19 cellular contexts compared by ENCODE assay signal in the genomic region with DNA sequence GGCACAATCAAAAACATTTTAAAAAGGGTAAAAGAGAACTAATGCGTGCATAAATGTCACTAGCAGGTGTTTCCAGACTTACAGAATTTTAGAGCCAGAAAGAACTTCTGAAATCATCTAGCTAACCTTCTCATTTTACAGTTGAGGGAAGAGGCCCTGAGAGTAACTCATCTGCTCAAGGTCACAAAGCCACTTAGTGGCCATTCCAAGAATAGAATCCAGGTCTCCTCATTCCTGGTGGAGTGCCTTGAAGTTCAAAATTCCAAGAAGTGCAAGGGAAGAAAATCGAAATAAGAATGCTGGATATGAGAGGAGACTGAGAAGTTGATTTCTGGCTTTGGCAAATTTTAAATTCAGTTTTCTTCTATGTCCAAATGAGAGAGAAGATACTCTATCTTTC. TPM values are rescaled to one million over a fixed set of nuclear protein-coding genes. Genes with fewer than 3 reads are reported as not detected.
A peak's percentile ranks its signal among the peaks of the same experiment; 100 is the strongest.
DNase-seq lines count a peak whose midpoint lies in the region; ATAC-seq and TF ChIP-seq lines count a peak whose summit lies in the region.
"Had no signal": no experiment of that assay in that cellular context is flagged by ENCODE, and none has a peak within 500 bp of the region (broad histone marks: within the 10 kb centered on the region; RNA-seq: fewer than 3 reads in every experiment).

No MANE protein-coding gene starts in this region.

- no peaks in the 10 kb centered on the region for H3K4me1 Mint-ChIP-seq in CD8-positive, alpha-beta T cell (ENCODE audit: low read depth)
- H3K4me1 Mint-ChIP-seq: central memory CD8-positive, alpha-beta T cell; naive thymus-derived CD8-positive, alpha-beta T cell had no signal

- H3K9me3 ChIP-seq in esophagus squamous epithelium, result no peaks in the 10 kb centered on the region
- H3K9me3 ChIP-seq in gastrocnemius medialis, result no peaks in the 10 kb centered on the region
- H3K9me3 ChIP-seq in CD8-positive, alpha-beta T cell (ENCODE audit: low read length), result no peaks in the 10 kb centered on the region

- no peaks in the 10 kb centered on the region for H3K36me3 Mint-ChIP-seq in CD8-positive, alpha-beta T cell
- H3K36me3 Mint-ChIP-seq: naive thymus-derived CD8-positive, alpha-beta T cell; T-cell; WTC11 had no signal

- H3K4me3 ChIP-seq in esophagus squamous epithelium (no peak overlapping the region), gastrocnemius medialis (peak overlapping the region in 1 of 4 donors; percentile 2)
- no peak overlapping the region for H3K4me3 ChIP-seq in CD8-positive, alpha-beta T cell (ENCODE audit: low read depth, low read length)

- CTCF ChIA-PET in CD8-positive, alpha-beta T cell (lab: Charles Lee), result interaction anchor here (1.3 to 5.5 kb wide), 2 partner anchors 76 to 78 kb away, joined by 3 to 44 read pairs; no protein-coding TSS in a partner anchor

- H3K4me1 ChIP-seq in esophagus squamous epithelium (peaks cover 0 to 24% (median 0%) of the 10 kb centered on the region in 3 donors), gastrocnemius medialis (peaks cover 36 to 53% of the 10 kb centered on the region in 2 donors)
- H3K4me1 ChIP-seq in CD8-positive, alpha-beta T cell (ENCODE audit: insufficient read depth, low read length), result no peaks in the 10 kb centered on the region

- DNase-seq in ELR (ENCODE audit: low read depth), result peak; percentile 31
- peak; percentile 33 for DNase-seq in M059J (ENCODE audit: low read depth)
- no peak for DNase-seq in esophagus squamous epithelium (lab: John Stamatoyannopoulos, UW)
- DNase-seq in gastrocnemius medialis, result peak in 1 of 2 donors; percentile 22
- no peak for DNase-seq in NAMALWA (ENCODE audit: low spot score)
- no peak for DNase-seq in CD8-positive, alpha-beta T cell
- no peak for DNase-seq in pons (ENCODE audit: low spot score)
- DNase-seq: activated CD8-positive, alpha-beta memory T cell treated with anti-CD3 and anti-CD28 coated beads for 24 hours; activated naive CD8-positive, alpha-beta T cell treated with anti-CD3 and anti-CD28 coated beads, Interleukin-2, amount 50 U/mL, for 24 hours; naive thymus-derived CD8-positive, alpha-beta T cell; NCI-H1092; NCI-H2107; NCI-H774; RPMI8226; T-cell had no signal

- H3K27ac ChIP-seq in esophagus squamous epithelium (peak overlapping the region in 3 of 4 donors; percentile 51 to 74 (median 54)), gastrocnemius medialis (peak overlapping the region; percentile 73 to 94 (median 90))
- no peak overlapping the region for H3K27ac ChIP-seq in CD8-positive, alpha-beta T cell (ENCODE audit: low read depth, low read length)

- H3K36me3 ChIP-seq in esophagus squamous epithelium, result no peaks in the 10 kb centered on the region
- H3K36me3 ChIP-seq in gastrocnemius medialis, result no peaks in the 10 kb centered on the region
- no peaks in the 10 kb centered on the region for H3K36me3 ChIP-seq in CD8-positive, alpha-beta T cell (ENCODE audit: insufficient read depth, low read length)

- TF ChIP-seq CTCF in esophagus squamous epithelium (IDR thresholded peaks at IDR 0.05) (peak in 1 of 6 experiments; percentile 9), gastrocnemius medialis (IDR thresholded peaks at IDR 0.05 in 4 of 5, conservative IDR thresholded peaks at IDR 0.05 in 1 of 5) (peak in 3 of 5 experiments; percentile 21 to 44 (median 30))
- no peak for TF ChIP-seq CTCF in CD8-positive, alpha-beta T cell (IDR thresholded peaks at IDR 0.05)

- no peak for TF ChIP-seq POLR2A in esophagus squamous epithelium (IDR thresholded peaks at IDR 0.05)
- TF ChIP-seq POLR2A in gastrocnemius medialis (IDR thresholded peaks at IDR 0.05), result no peak

- H3K4me3 Mint-ChIP-seq in CD8-positive, alpha-beta T cell, result no peak overlapping the region
- H3K4me3 Mint-ChIP-seq: activated naive CD8-positive, alpha-beta T cell treated with anti-CD3 and anti-CD28 coated beads, Interleukin-2, amount 50 U/mL, for 24 hours; central memory CD8-positive, alpha-beta T cell; naive thymus-derived CD8-positive, alpha-beta T cell; stimulated activated naive CD8-positive, alpha-beta T cell treated with anti-CD3 and anti-CD28 coated beads, Interleukin-15, Interleukin-2, amounts not matched to agents 100 ng/mL and 50 ng/mL, for 24 hours; T-cell; WTC11 had no signal

- intact Hi-C loops in esophagus squamous epithelium (cut with DNase I), result no loop called here
- intact Hi-C loops in gastrocnemius medialis (cut with DNase I; ENCODE audit: low total_unique reads), result loop anchor here (5.0 kb wide), 1 partner anchor 160 kb away; no protein-coding TSS in a partner anchor
- intact Hi-C loops in CD8-positive, alpha-beta T cell (cut with DNase I, micrococcal nuclease), result loop anchor here (10.0 kb wide), 2 partner anchors 1792 to 1912 kb away; no protein-coding TSS in a partner anchor

- in situ Hi-C loops in gastrocnemius medialis (cut with MboI; ENCODE audit: low sequenced_read_pairs in 4 of 4), result loop anchor here in 2 of 4 donors (5.0 to 25.0 kb wide), 4 partner anchors 75 to 275 kb away; a partner anchor contains a TSS

- POLR2A ChIA-PET in CD8-positive, alpha-beta T cell (lab: Charles Lee), result no interaction called here

- peak; percentile 39 to 60 for ATAC-seq in gastrocnemius medialis
- no peak for ATAC-seq in CD8-positive, alpha-beta T cell
- ATAC-seq in HG02973 (IDR thresholded peaks at IDR 0.05; ENCODE audit: unreplicated experiment), result no peak
- ATAC-seq: activated naive CD8-positive, alpha-beta T cell treated with anti-CD3 and anti-CD28 coated beads, Interleukin-2, amount 50 U/mL, for 24 hours; naive thymus-derived CD8-positive, alpha-beta T cell; T-cell; WTC11 had no signal

- H3K27me3 ChIP-seq in esophagus squamous epithelium (no peaks in the 10 kb centered on the region), gastrocnemius medialis (no peaks in the 10 kb centered on the region)
- no peaks in the 10 kb centered on the region for H3K27me3 ChIP-seq in CD8-positive, alpha-beta T cell (ENCODE audit: insufficient read depth, low read length)

- no peak overlapping the region for H3K27ac Mint-ChIP-seq in CD8-positive, alpha-beta T cell
- H3K27ac Mint-ChIP-seq: activated naive CD8-positive, alpha-beta T cell treated with anti-CD3 and anti-CD28 coated beads, Interleukin-2, amount 50 U/mL, for 24 hours; stimulated activated naive CD8-positive, alpha-beta T cell treated with anti-CD3 and anti-CD28 coated beads, Interleukin-15, Interleukin-2, amounts not matched to agents 100 ng/mL and 50 ng/mL, for 24 hours; T-cell; WTC11 had no signal

- WGBS in esophagus squamous epithelium, 2 donors, result 74 to 89% methylated on average over 2 of the region's 2 CpGs

- no peaks in the 10 kb centered on the region for H3K9me3 Mint-ChIP-seq in CD8-positive, alpha-beta T cell
- H3K9me3 Mint-ChIP-seq: activated naive CD8-positive, alpha-beta T cell treated with anti-CD3 and anti-CD28 coated beads, Interleukin-2, amount 50 U/mL, for 24 hours; central memory CD8-positive, alpha-beta T cell; naive thymus-derived CD8-positive, alpha-beta T cell; stimulated activated naive CD8-positive, alpha-beta T cell treated with anti-CD3 and anti-CD28 coated beads, Interleukin-15, Interleukin-2, amounts not matched to agents 100 ng/mL and 50 ng/mL, for 24 hours; T-cell; WTC11 had no signal

- H3K27me3 Mint-ChIP-seq in CD8-positive, alpha-beta T cell (ENCODE audit: low read depth), result no peaks in the 10 kb centered on the region
- H3K27me3 Mint-ChIP-seq: activated naive CD8-positive, alpha-beta T cell treated with anti-CD3 and anti-CD28 coated beads, Interleukin-2, amount 50 U/mL, for 24 hours; T-cell had no signal

RNA-seq across cellular contexts. Expression of a gene that starts 3.2 kb away (rescaled TPM):
- 2.2 and 3.0 TPM in 2 replicates for total RNA-seq in M059J (2014; rRNA removed; shearing (Covaris generic))
- total RNA-seq in esophagus squamous epithelium (10 to 100 TPM in 1 of 4 donors, 1 to 10 TPM in 1, under 1 TPM in 2; 0.34 to 16.4 (median 2.0) TPM), gastrocnemius medialis (10 to 100 TPM; 34.0 to 57.4 (median 44.8) TPM)
- total RNA-seq in CD8-positive, alpha-beta T cell, result under 1 TPM; 0.25 to 0.46 TPM

Comparison
In these comparisons a context has a peak if more than half of its experiments do, and no peak if none do; other contexts are left out.
1. DNase-seq: peak in ELR (single experiment) and M059J (single experiment); none in esophagus squamous epithelium (single experiment), NAMALWA (single experiment), CD8-positive, alpha-beta T cell (0 of 7) and pons (single experiment).
2. ATAC-seq: peak in gastrocnemius medialis (2 of 2); none in CD8-positive, alpha-beta T cell (single experiment) and HG02973 (single experiment).